In the genomic region with DNA sequence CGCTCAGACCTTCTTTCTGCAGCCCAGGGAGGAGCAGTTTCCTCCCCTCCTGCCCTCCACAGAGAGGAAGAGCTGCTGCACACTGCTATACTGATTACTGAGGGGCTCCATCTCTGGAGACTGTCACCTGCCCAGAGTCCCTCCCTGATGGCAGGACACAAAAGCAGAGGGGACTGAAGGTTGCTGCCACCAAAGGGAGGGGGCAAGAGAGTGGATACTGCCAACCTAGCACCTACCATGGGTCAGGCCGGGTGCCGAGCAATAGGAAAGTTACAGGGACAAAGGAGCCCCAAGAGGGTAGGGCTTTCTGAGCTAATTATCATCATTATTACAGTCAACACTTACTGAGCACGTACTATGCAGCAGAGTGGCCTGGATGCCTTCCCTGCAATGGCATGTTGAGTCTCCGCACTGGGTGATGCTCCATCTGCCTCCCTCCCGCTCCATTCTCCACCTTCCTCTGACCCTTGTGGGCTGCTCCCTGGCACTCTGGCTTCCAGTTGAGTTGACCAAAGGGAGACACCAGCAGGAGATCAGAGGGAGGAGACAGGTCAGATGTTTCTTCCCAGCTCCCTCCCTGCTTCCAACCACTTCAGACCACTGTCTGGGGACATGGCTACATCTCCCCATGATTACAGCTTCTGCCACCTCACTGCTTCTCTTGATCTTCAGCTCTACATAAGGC, we compare ENCODE assay signal across 22 cellular contexts. TPM values are rescaled to one million over a fixed set of nuclear protein-coding genes. Genes with fewer than 3 reads are reported as not detected.
DNase-seq lines count a peak whose midpoint lies in the region; ATAC-seq and FAIRE-seq lines count a peak whose summit lies in the region.
"Had no signal": no experiment of that assay in that cellular context is flagged by ENCODE, and none has a peak within 500 bp of the region (broad histone marks: within the 10 kb centered on the region; RNA-seq: fewer than 3 reads in every experiment).

No MANE protein-coding gene starts in this region.

- H3K36me3 Mint-ChIP-seq in activated T-cell treated with anti-CD3 and anti-CD28 coated beads, Interleukin-2, amount 50 U/mL, for 72 hours (ENCODE audit: insufficient read depth in 2 of 2), result no peaks in the 10 kb centered on the region
- H3K36me3 Mint-ChIP-seq in effector memory CD8-positive, alpha-beta T cell (ENCODE audit: insufficient read depth), result no peaks in the 10 kb centered on the region
- peaks cover 6% of the 10 kb centered on the region for H3K36me3 Mint-ChIP-seq in stimulated activated effector memory CD8-positive, alpha-beta T cell treated with anti-CD3 and anti-CD28 coated beads, Interleukin-12 subunit alpha, Interleukin-12 subunit beta, amount 100 ng/mL, for 72 hours
- H3K36me3 Mint-ChIP-seq: IgD-negative memory B cell had no signal

- H3K27me3 Mint-ChIP-seq in activated T-cell treated with anti-CD3 and anti-CD28 coated beads, Interleukin-2, amount 50 U/mL, for 72 hours (ENCODE audit: low read depth), result no peaks in the 10 kb centered on the region
- H3K27me3 Mint-ChIP-seq in effector memory CD8-positive, alpha-beta T cell, result peaks cover 0 to 65% of the 10 kb centered on the region in 2 donors

- DNase-seq in activated T-cell treated with anti-CD3 and anti-CD28 coated beads, Interleukin-2, amount 50 U/mL, for 72 hours, result no peak
- DNase-seq in activated T-cell treated with anti-CD3 and anti-CD28 coated beads, Interleukin-2, amount 50 U/mL, for 48 hours, result no peak
- DNase-seq in RCC 7860 (ENCODE audit: low spot score) (peak; percentile 43), NCI-H1436 treated with DMSO at 0.1 percent for 48 hours (lab: John Stamatoyannopoulos, UW) (no peak)
- DNase-seq in effector memory CD8-positive, alpha-beta T cell, result no peak
- no peak for DNase-seq in stimulated activated effector memory CD8-positive, alpha-beta T cell treated with anti-CD3 and anti-CD28 coated beads, Interleukin-12 subunit alpha, Interleukin-12 subunit beta, amount 100 ng/mL, for 72 hours (ENCODE audit: low spot score in 2 of 2)
- DNase-seq: central memory CD4-positive, alpha-beta T cell; DMS 273 treated with DMSO at 0.1 percent for 48 hours; effector memory CD4-positive, alpha-beta T cell; kidney; NCI-H2029 treated with DMSO at 0.1 percent for 48 hours; NCI-H510A treated with DMSO at 0.1 percent for 48 hours; occipital lobe; right lobe of liver had no signal

- H3K9me3 Mint-ChIP-seq in activated T-cell treated with anti-CD3 and anti-CD28 coated beads, Interleukin-2, amount 50 U/mL, for 72 hours, result no peaks in the 10 kb centered on the region
- no peaks in the 10 kb centered on the region for H3K9me3 Mint-ChIP-seq in effector memory CD8-positive, alpha-beta T cell
- H3K9me3 Mint-ChIP-seq in stimulated activated effector memory CD8-positive, alpha-beta T cell treated with anti-CD3 and anti-CD28 coated beads, Interleukin-12 subunit alpha, Interleukin-12 subunit beta, amount 100 ng/mL, for 72 hours, result no peaks in the 10 kb centered on the region

- no peak overlapping the region for H3K27ac Mint-ChIP-seq in activated T-cell treated with anti-CD3 and anti-CD28 coated beads, Interleukin-2, amount 50 U/mL, for 72 hours
- H3K27ac Mint-ChIP-seq in effector memory CD8-positive, alpha-beta T cell, result peak overlapping the region; percentile 87 to 93
- peak overlapping the region; percentile 91 for H3K27ac Mint-ChIP-seq in stimulated activated effector memory CD8-positive, alpha-beta T cell treated with anti-CD3 and anti-CD28 coated beads, Interleukin-12 subunit alpha, Interleukin-12 subunit beta, amount 100 ng/mL, for 72 hours

- no peak for FAIRE-seq in RCC 7860 (lab: Jason Lieb, UNC)
- FAIRE-seq: kidney had no signal

- no peak for ATAC-seq in activated T-cell treated with anti-CD3 and anti-CD28 coated beads, Interleukin-2, amount 50 U/mL, for 72 hours (replicated peaks in 1 of 2)
- ATAC-seq in effector memory CD8-positive, alpha-beta T cell (replicated peaks), result no peak
- ATAC-seq in stimulated activated effector memory CD8-positive, alpha-beta T cell treated with anti-CD3 and anti-CD28 coated beads, Interleukin-12 subunit alpha, Interleukin-12 subunit beta, amount 100 ng/mL, for 72 hours, result no peak
- ATAC-seq in HG02885 (IDR thresholded peaks at IDR 0.05; ENCODE audit: poor library complexity, unreplicated experiment) (no peak), GM18868 (IDR thresholded peaks at IDR 0.05; ENCODE audit: unreplicated experiment) (no peak)

- H3K4me1 Mint-ChIP-seq in activated T-cell treated with anti-CD3 and anti-CD28 coated beads, Interleukin-2, amount 50 U/mL, for 72 hours (ENCODE audit: low read depth), result peaks cover 35% of the 10 kb centered on the region
- H3K4me1 Mint-ChIP-seq in effector memory CD8-positive, alpha-beta T cell (ENCODE audit: low read depth in 2 of 2), result peaks cover 15 to 18% of the 10 kb centered on the region in 2 donors
- peaks cover 33% of the 10 kb centered on the region for H3K4me1 Mint-ChIP-seq in stimulated activated effector memory CD8-positive, alpha-beta T cell treated with anti-CD3 and anti-CD28 coated beads, Interleukin-12 subunit alpha, Interleukin-12 subunit beta, amount 100 ng/mL, for 72 hours

- H3K4me3 Mint-ChIP-seq in activated T-cell treated with anti-CD3 and anti-CD28 coated beads, Interleukin-2, amount 50 U/mL, for 72 hours, result peak overlapping the region; percentile 61 to 66
- peak overlapping the region in 1 of 2 donors; percentile 54 for H3K4me3 Mint-ChIP-seq in effector memory CD8-positive, alpha-beta T cell
- peak overlapping the region; percentile 63 for H3K4me3 Mint-ChIP-seq in stimulated activated effector memory CD8-positive, alpha-beta T cell treated with anti-CD3 and anti-CD28 coated beads, Interleukin-12 subunit alpha, Interleukin-12 subunit beta, amount 100 ng/mL, for 72 hours
- H3K4me3 Mint-ChIP-seq: IgD-negative memory B cell had no signal

RNA-seq across cellular contexts. Expression of gene KRT79, which starts 2.5 kb away (rescaled TPM):
- under 1 TPM; 0.19 to 0.26 TPM for total RNA-seq in activated T-cell treated with anti-CD3 and anti-CD28 coated beads, Interleukin-2, amount 50 U/mL, for 72 hours
- total RNA-seq: kidney, occipital lobe, right lobe of liver, SJCRH30, temporal lobe had no signal

RNA-seq across cellular contexts. Expression of gene KRT78, which starts 12.2 kb away (rescaled TPM):
- total RNA-seq in activated T-cell treated with anti-CD3 and anti-CD28 coated beads, Interleukin-2, amount 50 U/mL, for 72 hours, result not detected
- total RNA-seq: activated CD8-positive, alpha-beta memory T cell treated with anti-CD3 and anti-CD28 coated beads for 36 hours; hepatocyte; kidney; mesenteric fat pad; right lobe of liver; SJCRH30; temporal lobe had no signal

RNA-seq across cellular contexts. Expression of gene KRT4, which starts 22.7 kb away (rescaled TPM):
- total RNA-seq in activated T-cell treated with anti-CD3 and anti-CD28 coated beads, Interleukin-2, amount 50 U/mL, for 72 hours, result under 1 TPM in 1 of 2 donors, not detected in 1; 0.10 TPM
- total RNA-seq: activated CD8-positive, alpha-beta memory T cell treated with anti-CD3 and anti-CD28 coated beads for 36 hours; kidney; mesenteric fat pad; right lobe of liver; SJCRH30; temporal lobe had no signal

RNA-seq across cellular contexts. Expression of gene KRT3, which starts 40.7 kb away (rescaled TPM):
- not detected for total RNA-seq in activated T-cell treated with anti-CD3 and anti-CD28 coated beads, Interleukin-2, amount 50 U/mL, for 72 hours
- total RNA-seq: activated CD8-positive, alpha-beta memory T cell treated with anti-CD3 and anti-CD28 coated beads for 36 hours; hepatocyte; kidney; mesenteric fat pad; occipital lobe; right lobe of liver; SJCRH30; temporal lobe had no signal

RNA-seq across cellular contexts. Expression of gene KRT76, which starts 59.5 kb away (rescaled TPM):
- not detected for total RNA-seq in activated T-cell treated with anti-CD3 and anti-CD28 coated beads, Interleukin-2, amount 50 U/mL, for 72 hours
- total RNA-seq: activated CD8-positive, alpha-beta memory T cell treated with anti-CD3 and anti-CD28 coated beads for 36 hours; hepatocyte; kidney; mesenteric fat pad; occipital lobe; right lobe of liver; SJCRH30; temporal lobe had no signal
